29 cellular contexts compared by ENCODE assay signal in genomic region chr1:193433599-193433998, GRCh38.
"Had no signal": no experiment of that assay in that cellular context is flagged by ENCODE, and none has a peak within 500 bp of the region (broad histone marks: within the 10 kb centered on the region; RNA-seq: fewer than 3 reads in every experiment).

No MANE protein-coding gene starts in this region.

- ATAC-seq: stimulated activated memory B cell treated with anti-CD40 and anti-IgM and Interleukin-4, amounts not matched to agents 10 μg/mL and 1 μg/mL and 100 μg/mL, for 72 hours; stimulated activated naive B cell treated with anti-CD40 and anti-IgM and Interleukin-4, amounts not matched to agents 10 μg/mL and 1 μg/mL and 100 μg/mL, for 72 hours; stimulated activated naive CD8-positive, alpha-beta T cell treated with anti-CD3 and anti-CD28 coated beads, Interleukin-15, amount 100 ng/mL, for 72 hours; stimulated activated naive CD8-positive, alpha-beta T cell treated with anti-CD3 and anti-CD28 coated beads, Interleukin-15, Interleukin-2, amounts not matched to agents 100 U/mL and 50 U/mL, for 24 hours; upper lobe of right lung had no signal

- H3K27me3 Mint-ChIP-seq: stimulated activated memory B cell treated with anti-CD40 and anti-IgM and Interleukin-4, amounts not matched to agents 10 μg/mL and 1 μg/mL and 100 μg/mL, for 72 hours; stimulated activated naive CD8-positive, alpha-beta T cell treated with anti-CD3 and anti-CD28 coated beads, Interleukin-15, amount 100 ng/mL, for 72 hours; stimulated activated naive CD8-positive, alpha-beta T cell treated with anti-CD3 and anti-CD28 coated beads, Interleukin-15, Interleukin-2, amounts not matched to agents 100 ng/mL and 50 ng/mL, for 24 hours; type B pancreatic cell had no signal

- H3K4me1 ChIP-seq: stomach, suprapubic skin, testis, thyroid gland, tibial artery, tibial nerve, upper lobe of left lung, upper lobe of right lung, uterus, vagina had no signal

- H3K36me3 Mint-ChIP-seq: stimulated activated effector memory CD8-positive, alpha-beta T cell treated with anti-CD3 and anti-CD28 coated beads, Interleukin-12 subunit alpha, Interleukin-12 subunit beta, amount 100 ng/mL, for 72 hours had no signal

- H3K27ac ChIP-seq: stomach, suprapubic skin, testis, thoracic aorta, thyroid gland, tibial artery, tibial nerve, transverse colon, upper lobe of left lung, upper lobe of right lung, uterus, vagina had no signal

- H3K36me3 ChIP-seq: stomach, suprapubic skin, thoracic aorta, thyroid gland, tibial artery, tibial nerve, transverse colon, upper lobe of left lung, upper lobe of right lung, uterus, vagina had no signal

- FAIRE-seq: urothelium cell line had no signal

- H3K4me3 ChIP-seq: stomach, suprapubic skin, testis, thoracic aorta, thyroid gland, tibial artery, tibial nerve, transverse colon, upper lobe of left lung, upper lobe of right lung, uterus, vagina had no signal

- H3K27ac Mint-ChIP-seq: stimulated activated effector memory CD8-positive, alpha-beta T cell treated with anti-CD3 and anti-CD28 coated beads, Interleukin-12 subunit alpha, Interleukin-12 subunit beta, amount 100 ng/mL, for 72 hours; stimulated activated memory B cell treated with anti-CD40 and anti-IgM and Interleukin-4, amounts not matched to agents 10 μg/mL and 1 μg/mL and 100 μg/mL, for 72 hours; stimulated activated naive B cell treated with anti-CD40 and anti-IgM and Interleukin-4, amounts not matched to agents 10 μg/mL and 1 μg/mL and 100 μg/mL, for 72 hours; stimulated activated naive CD8-positive, alpha-beta T cell treated with anti-CD3 and anti-CD28 coated beads, Interleukin-15, amount 100 ng/mL, for 72 hours; stimulated activated naive CD8-positive, alpha-beta T cell treated with anti-CD3 and anti-CD28 coated beads, Interleukin-15, Interleukin-2, amounts not matched to agents 100 ng/mL and 50 ng/mL, for 24 hours; type B pancreatic cell had no signal

- H3K27me3 ChIP-seq: stomach, suprapubic skin, testis, thyroid gland, tibial artery, tibial nerve, transverse colon, upper lobe of left lung, upper lobe of right lung, uterus, vagina had no signal

- H3K4me3 Mint-ChIP-seq: stimulated activated effector memory CD8-positive, alpha-beta T cell treated with anti-CD3 and anti-CD28 coated beads, Interleukin-12 subunit alpha, Interleukin-12 subunit beta, amount 100 ng/mL, for 72 hours; stimulated activated memory B cell treated with anti-CD40 and anti-IgM and Interleukin-4, amounts not matched to agents 10 μg/mL and 1 μg/mL and 100 μg/mL, for 72 hours; stimulated activated naive B cell treated with anti-CD40 and anti-IgM and Interleukin-4, amounts not matched to agents 10 μg/mL and 1 μg/mL and 100 μg/mL, for 72 hours; stimulated activated naive CD8-positive, alpha-beta T cell treated with anti-CD3 and anti-CD28 coated beads, Interleukin-15, amount 100 ng/mL, for 72 hours; stimulated activated naive CD8-positive, alpha-beta T cell treated with anti-CD3 and anti-CD28 coated beads, Interleukin-15, Interleukin-2, amounts not matched to agents 100 ng/mL and 50 ng/mL, for 24 hours; type B pancreatic cell had no signal

- DNase-seq: stimulated activated CD4-positive, alpha-beta T cell treated with anti-CD3 and anti-CD28 coated beads, Interleukin-2, amount 100 ng/mL, for 48 hours; stimulated activated CD4-positive, alpha-beta T cell treated with anti-CD3 and anti-CD28 coated beads, Interleukin-4, amount 100 ng/mL, for 1 hour; stimulated activated CD4-positive, alpha-beta T cell treated with anti-CD3 and anti-CD28 coated beads, Interleukin-4, amount 100 ng/mL, for 24 hours; stimulated activated CD4-positive, alpha-beta T cell treated with anti-CD3 and anti-CD28 coated beads, Interleukin-4, amount 100 ng/mL, for 4 hours; stimulated activated CD8-positive, alpha-beta memory T cell treated with anti-CD3 and anti-CD28 coated beads, Interleukin-4, amount 100 ng/mL, for 48 hours; stimulated activated naive B cell treated with anti-CD40 and anti-IgM and Interleukin-4, amounts not matched to agents 10 μg/mL and 1 μg/mL and 100 μg/mL, for 72 hours; stimulated activated naive CD4-positive, alpha-beta T cell; stimulated activated naive CD4-positive, alpha-beta T cell treated with Interleukin-2 at 50 U/mL for 16 hours; stimulated activated naive CD8-positive, alpha-beta T cell treated with anti-CD3 and anti-CD28 coated beads, Interleukin-15, amount 100 ng/mL, for 72 hours; stimulated activated naive CD8-positive, alpha-beta T cell treated with anti-CD3 and anti-CD28 coated beads, Interleukin-15, Interleukin-2, amounts not matched to agents 100 U/mL and 50 U/mL, for 24 hours; stomach; substantia nigra; testis; thyroid gland; tibial artery; transverse colon; trophoblast cell; upper lobe of left lung; upper lobe of right lung; uterus had no signal

- H3K9me3 ChIP-seq: testis, thyroid gland, uterus, vagina had no signal
